Comparison of ENCODE assay signal across 25 cellular contexts in genomic region chr16:85853641-85854545, GRCh38. TPM values are rescaled to one million over a fixed set of nuclear protein-coding genes. Genes with fewer than 3 reads are reported as not detected.
A peak's percentile ranks its signal among the peaks of the same experiment; 100 is the strongest.
DNase-seq lines count a peak whose midpoint lies in the region; ATAC-seq and TF ChIP-seq lines count a peak whose summit lies in the region.
"Had no signal": no experiment of that assay in that cellular context is flagged by ENCODE, and none has a peak within 500 bp of the region (broad histone marks: within the 10 kb centered on the region; RNA-seq: fewer than 3 reads in every experiment).

No MANE protein-coding gene starts in this region.

- no TSS peak for BruUV-seq in Calu3 (replicated peaks; lab: Mats Ljungman, UMichigan)

- H2AFZ ChIP-seq in Karpas-422 (ENCODE audit: low read length) (peak overlapping the region; percentile 6; the same call in 1 of the 2 replicates), neuronal stem cell (ENCODE audit: low read length) (no peak overlapping the region)

- H3K27me3 ChIP-seq in Karpas-422 (ENCODE audit: low read length) = no peaks in the 10 kb centered on the region
- H3K27me3 ChIP-seq in neuronal stem cell (ENCODE audit: control insufficient read depth in 3 of 3, insufficient read depth in 3 of 3, low read depth in 1 of 3, low read length in 3 of 3) = peaks cover 0 to 26% (median 0%) of the 10 kb centered on the region in 3 experiments

- H3K79me1 ChIP-seq in neuronal stem cell (ENCODE audit: low read depth, low read length) = no peaks in the 10 kb centered on the region

- H3K36me3 Mint-ChIP-seq in Calu3 (ENCODE audit: insufficient read depth, unreplicated experiment) = no peaks in the 10 kb centered on the region
- H3K36me3 Mint-ChIP-seq: CD4-positive, CD25-positive, alpha-beta regulatory T cell; mesothelial cell of epicardium had no signal

- no peak overlapping the region for H2BK120ac ChIP-seq in neuronal stem cell (ENCODE audit: low read depth, low read length)

- H2BK5ac ChIP-seq in neuronal stem cell (ENCODE audit: low read length) = no peak overlapping the region

- H3K36me3 ChIP-seq in Karpas-422 (ENCODE audit: insufficient read depth, low read length) (no peaks in the 10 kb centered on the region), neuronal stem cell (replicated peaks in 1 of 2; ENCODE audit: control insufficient read depth in 2 of 2, insufficient read depth in 2 of 2, low read length in 2 of 2) (peaks cover 0 to 2% of the 10 kb centered on the region in 2 donors)
- H3K36me3 ChIP-seq: gastrocnemius medialis had no signal

- H4K91ac ChIP-seq in neuronal stem cell (ENCODE audit: low read depth, low read length, poor library complexity) = no peak overlapping the region

- H2BK12ac ChIP-seq in neuronal stem cell (ENCODE audit: low read length) = no peak overlapping the region

- H3K4ac ChIP-seq in neuronal stem cell (ENCODE audit: low read length) = no peak overlapping the region

- no peak for ATAC-seq in activated CD4-positive, CD25-positive, alpha-beta regulatory T cell treated with anti-CD3 and anti-CD28 coated beads, Interleukin-2, amount 50 U/mL, for 24 hours
- ATAC-seq: activated T-cell treated with anti-CD3 and anti-CD28 coated beads, Interleukin-2, amount 50 U/mL, for 72 hours; gastrocnemius medialis; GM12878 had no signal

- no peaks in the 10 kb centered on the region for H4K20me1 ChIP-seq in Karpas-422 (ENCODE audit: insufficient read depth, low read depth, low read length)

- peak overlapping the region; percentile 28 for H3K14ac ChIP-seq in neuronal stem cell (ENCODE audit: low read length)

- H3K4me1 Mint-ChIP-seq in Calu3 (ENCODE audit: low read depth, unreplicated experiment) = peaks cover 10% of the 10 kb centered on the region

- H2BK15ac ChIP-seq in neuronal stem cell (ENCODE audit: low read length) = no peak overlapping the region

- CTCF ChIA-PET in Calu3 (lab: Charles Lee) = no interaction called here

- H3K4me3 Mint-ChIP-seq in Calu3 (ENCODE audit: low read depth, unreplicated experiment) = no peak overlapping the region
- H3K4me3 Mint-ChIP-seq: activated T-cell treated with anti-CD3 and anti-CD28 coated beads, Interleukin-2, amount 50 U/mL, for 72 hours; CD4-positive, CD25-positive, alpha-beta regulatory T cell; mesothelial cell of epicardium; nephron progenitor cell had no signal

- peaks cover 3% of the 10 kb centered on the region for H3K9me3 Mint-ChIP-seq in Calu3 (ENCODE audit: low read depth, unreplicated experiment)
- H3K9me3 Mint-ChIP-seq: mesothelial cell of epicardium had no signal

- TF ChIP-seq CTCF in Calu3 (IDR thresholded peaks at IDR 0.05; ENCODE audit: unreplicated experiment) = no peak

- WGBS in neuronal stem cell (ENCODE audit: extremely low coverage in 2 of 2, insufficient read length in 2 of 2, insufficient replicate concordance in 1 of 2), 2 donors = no CpG with 5 or more reads among the region's 16 CpGs

- H3K4me3 ChIP-seq in Karpas-422 (ENCODE audit: low read length) (no peak overlapping the region), neuronal stem cell (ENCODE audit: low read length in 2 of 2) (no peak overlapping the region)
- H3K4me3 ChIP-seq: gastrocnemius medialis, GM12878, smooth muscle cell had no signal

- H3K79me2 ChIP-seq in Karpas-422 (ENCODE audit: low read length) = no peaks in the 10 kb centered on the region

- intact Hi-C loops in Calu3 (cut with micrococcal nuclease; ENCODE audit: unreplicated experiment) = no loop called here

- H3K9me3 ChIP-seq in Karpas-422 (ENCODE audit: low read length) (no peaks in the 10 kb centered on the region), neuronal stem cell (replicated peaks in 1 of 2; ENCODE audit: control insufficient read depth in 2 of 2, insufficient read depth in 1 of 2, low read depth in 1 of 2, low read length in 2 of 2) (no peaks in the 10 kb centered on the region)
- H3K9me3 ChIP-seq: gastrocnemius medialis had no signal

- no peak overlapping the region for H2AK5ac ChIP-seq in neuronal stem cell (ENCODE audit: low read depth, low read length)

- H4K8ac ChIP-seq in neuronal stem cell (ENCODE audit: low read depth, low read length) = no peak overlapping the region

- H3K4me2 ChIP-seq in Karpas-422 (ENCODE audit: low read depth, low read length, poor library complexity, severe bottlenecking) (peak overlapping the region; percentile 43), neuronal stem cell (ENCODE audit: insufficient read depth, low read length, poor library complexity, severe bottlenecking) (no peak overlapping the region)
- H3K4me2 ChIP-seq: KMS-11, smooth muscle cell had no signal

- H3K9ac ChIP-seq in Karpas-422 (ENCODE audit: low read length) = no peak overlapping the region
- H3K9ac ChIP-seq in neuronal stem cell (ENCODE audit: low read depth, low read length, poor library complexity) = no peak overlapping the region
- H3K9ac ChIP-seq: KMS-11 had no signal

- H3K27ac ChIP-seq in Karpas-422 (ENCODE audit: low read length) = no peak overlapping the region
- H3K27ac ChIP-seq in neuronal stem cell (replicated peaks; ENCODE audit: low read length) = no peak overlapping the region
- H3K27ac ChIP-seq: gastrocnemius medialis, KMS-11 had no signal

- no peak overlapping the region for H3K18ac ChIP-seq in neuronal stem cell (ENCODE audit: low read length)

- no peak overlapping the region for H3K27ac Mint-ChIP-seq in Calu3 (ENCODE audit: unreplicated experiment)
- H3K27ac Mint-ChIP-seq: activated T-cell treated with anti-CD3 and anti-CD28 coated beads, Interleukin-2, amount 50 U/mL, for 72 hours; CD4-positive, CD25-positive, alpha-beta regulatory T cell; mesothelial cell of epicardium; nephron progenitor cell had no signal

- H3K23ac ChIP-seq in neuronal stem cell (ENCODE audit: low read depth, low read length, poor library complexity) = no peak overlapping the region

- H3K27me3 Mint-ChIP-seq in Calu3 (ENCODE audit: unreplicated experiment) = peaks cover 74% of the 10 kb centered on the region

- H3K4me1 ChIP-seq in Karpas-422 (ENCODE audit: low read length) = peaks cover 26% of the 10 kb centered on the region
- H3K4me1 ChIP-seq in neuronal stem cell (ENCODE audit: control insufficient read depth in 2 of 2, insufficient read depth in 1 of 2, low read depth in 1 of 2, low read length in 2 of 2) = peaks cover 5 to 6% of the 10 kb centered on the region in 2 donors
- H3K4me1 ChIP-seq: gastrocnemius medialis had no signal

- DNase-seq in AML-193 (lab: John Stamatoyannopoulos, UW) = peak; percentile 72 to 77
- peak; percentile 66 for DNase-seq in Karpas-422
- peak; percentile 85 for DNase-seq in SKM-1 (lab: John Stamatoyannopoulos, UW; ENCODE audit: unreplicated experiment)
- no peak for DNase-seq in neuronal stem cell (ENCODE audit: low spot score)
- no peak for DNase-seq in Calu3
- no peak for DNase-seq in DMS114 treated with DMSO at 0.1 percent for 48 hours (lab: John Stamatoyannopoulos, UW; ENCODE audit: unreplicated experiment)
- DNase-seq in islet precursor cell = no peak
- DNase-seq: activated CD4-positive, alpha-beta T cell treated with anti-CD3 and anti-CD28 coated beads for 1 hour; activated naive CD4-positive, alpha-beta T cell treated with anti-CD3 and anti-CD28 coated beads, Interleukin-2, amount 50 U/mL, for 16 hours; activated T-cell treated with anti-CD3 and anti-CD28 coated beads, Interleukin-2, amount 50 U/mL, for 72 hours; CD4-positive, CD25-positive, alpha-beta regulatory T cell; central memory CD4-positive, alpha-beta T cell; gastrocnemius medialis; kidney glomerular epithelial cell; NCI-H1105; NCI-H2081 treated with DMSO at 0.1 percent for 48 hours; NCI-H510A; nephron progenitor cell; posterior cingulate gyrus; RPMI8226 had no signal

- H3K9me2 ChIP-seq in Karpas-422 (replicated peaks; ENCODE audit: insufficient read depth, low read length) = no peaks in the 10 kb centered on the region

RNA-seq across cellular contexts. Expression of gene IRF8, which starts 45.1 kb away (rescaled TPM):
- 285 and 592 TPM in 2 replicates for total RNA-seq in Karpas-422 (2014; rRNA removed; shearing (Covaris generic); ENCODE audit: low replicate concordance)
- 1.3 TPM for polyA plus RNA-seq in neuronal stem cell (2013, experiment 1 of 2)
- polyA plus RNA-seq in neuronal stem cell (2013, experiment 2 of 2) = 1.5 TPM
- total RNA-seq in Calu3 (2022) = 5.0 and 10.5 TPM in 2 replicates

RNA-seq across cellular contexts. Expression of gene COX4I1, which starts 54.4 kb away (rescaled TPM):
- 417 and 584 TPM in 2 replicates for total RNA-seq in Karpas-422 (2014; rRNA removed; shearing (Covaris generic); ENCODE audit: low replicate concordance)
- 874 TPM for polyA plus RNA-seq in neuronal stem cell (2013, experiment 1 of 2)
- polyA plus RNA-seq in neuronal stem cell (2013, experiment 2 of 2) = 829 TPM
- 609 and 639 TPM in 2 replicates for total RNA-seq in Calu3 (2022)

RNA-seq across cellular contexts. Expression of gene EMC8, which starts 54.5 kb away (rescaled TPM):
- 24.2 and 76.8 TPM in 2 replicates for total RNA-seq in Karpas-422 (2014; rRNA removed; shearing (Covaris generic); ENCODE audit: low replicate concordance)
- 25.0 TPM for polyA plus RNA-seq in neuronal stem cell (2013, experiment 1 of 2)
- 25.5 TPM for polyA plus RNA-seq in neuronal stem cell (2013, experiment 2 of 2)
- 61.5 and 62.7 TPM in 2 replicates for total RNA-seq in Calu3 (2022)

Comparison
In these comparisons a context has a peak if more than half of its experiments do, and no peak if none do; other contexts are left out.
1. DNase-seq: peak in AML-193 (2 of 2), Karpas-422 (single experiment) and SKM-1 (single experiment); none in neuronal stem cell (single experiment), Calu3 (single experiment), DMS114 treated with DMSO at 0.1 percent for 48 hours (single experiment) and islet precursor cell (single experiment).
2. RNA of gene IRF8, which starts 45.1 kb away (total RNA-seq): 285 to 592 TPM in Karpas-422; 5.0 to 10.5 TPM in Calu3; every median in the first group is over 10 times any median in the second.